In the genomic region with DNA sequence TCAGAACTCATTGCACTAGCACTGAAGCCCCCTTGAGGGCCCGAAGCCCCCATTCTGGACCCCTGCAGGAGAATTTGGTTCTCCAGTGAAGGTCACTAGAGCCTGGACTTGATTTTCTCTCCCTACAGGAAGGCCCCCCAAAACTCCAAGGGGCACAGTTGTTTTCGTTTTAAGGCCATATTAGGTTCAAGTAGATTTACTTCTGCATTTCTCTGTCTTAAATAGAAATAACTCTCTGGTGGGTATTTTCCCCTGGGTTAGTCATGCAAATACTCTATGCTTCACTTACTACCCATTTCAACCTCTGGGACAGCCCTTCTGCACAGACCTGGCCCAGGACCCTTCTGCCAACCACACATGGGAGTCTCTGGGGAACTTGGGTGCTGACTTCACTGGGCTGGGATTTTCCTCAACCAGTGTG, we compare ENCODE assay signal across 9 cellular contexts. TPM values are rescaled to one million over a fixed set of nuclear protein-coding genes. Genes with fewer than 3 reads are reported as not detected.
DNase-seq lines count a peak whose midpoint lies in the region; ATAC-seq and TF ChIP-seq lines count a peak whose summit lies in the region.
"Had no signal": no experiment of that assay in that cellular context is flagged by ENCODE, and none has a peak within 500 bp of the region (broad histone marks: within the 10 kb centered on the region; RNA-seq: fewer than 3 reads in every experiment).

No MANE protein-coding gene starts in this region.

- H3K27me3 ChIP-seq in transverse colon: no peaks in the 10 kb centered on the region

- H3K9me3 ChIP-seq in transverse colon: no peaks in the 10 kb centered on the region

- intact Hi-C loops in transverse colon (cut with DNase I; ENCODE audit: low total_unique reads): loop anchor here (10.0 kb wide), 1 partner anchor 140 kb away; no protein-coding TSS in a partner anchor

- no peak for TF ChIP-seq CTCF in transverse colon (IDR thresholded peaks at IDR 0.05)

- no peak overlapping the region for H3K27ac Mint-ChIP-seq in activated CD8-positive, alpha-beta memory T cell treated with anti-CD3 and anti-CD28 coated beads, Interleukin-2, amount 10 ng/mL, durations not matched to agents 7 days and 5 days

- no peak for DNase-seq in activated CD8-positive, alpha-beta memory T cell treated with anti-CD3 and anti-CD28 coated beads, Interleukin-2, amount 10 ng/mL, durations not matched to agents 7 days and 5 days
- DNase-seq in activated CD8-positive, alpha-beta memory T cell treated with anti-CD3 and anti-CD28 coated beads, Interleukin-2, amount 50 U/mL, for 4 hours: no peak
- peak; percentile 73 for DNase-seq in NOMO-1 treated with DMSO at 0.1 percent for 48 hours (lab: John Stamatoyannopoulos, UW; ENCODE audit: unreplicated experiment)
- peak; percentile 75 for DNase-seq in glomerular visceral epithelial cell (ENCODE audit: extremely low spot score)
- no peak for DNase-seq in transverse colon
- no peak for DNase-seq in amygdala (lab: John Stamatoyannopoulos, UW)

- no peak for TF ChIP-seq POLR2A in transverse colon (IDR thresholded peaks at IDR 0.05)

- in situ Hi-C loops in transverse colon (cut with MboI; ENCODE audit: low pct_ligation_motif_present in 1 of 4, low pct_unique_long_range_greater_than_20kb in 1 of 4, low sequenced_read_pairs in 3 of 4): loop anchor here in 2 of 4 donors (10.0 kb wide), 3 partner anchors 80 to 140 kb away; no protein-coding TSS in a partner anchor

- no peaks in the 10 kb centered on the region for H3K36me3 Mint-ChIP-seq in activated CD8-positive, alpha-beta memory T cell treated with anti-CD3 and anti-CD28 coated beads, Interleukin-2, amount 10 ng/mL, durations not matched to agents 7 days and 5 days
- H3K36me3 Mint-ChIP-seq: activated naive CD4-positive, alpha-beta T cell treated with anti-CD3 and anti-CD28 coated beads, Interleukin-2, amount 50 U/mL, for 72 hours had no signal

- peak overlapping the region in 3 of 4 donors; percentile 89 to 98 (median 97) for H3K27ac ChIP-seq in transverse colon

- no peak for ATAC-seq in activated CD8-positive, alpha-beta memory T cell treated with anti-CD3 and anti-CD28 coated beads, Interleukin-2, amount 10 ng/mL, durations not matched to agents 7 days and 5 days
- ATAC-seq in HG02678 (IDR thresholded peaks at IDR 0.05; ENCODE audit: unreplicated experiment) (peak; percentile 64), HG03097 (IDR thresholded peaks at IDR 0.05; ENCODE audit: low FRiP score, unreplicated experiment) (no peak)

- no peaks in the 10 kb centered on the region for H3K9me3 Mint-ChIP-seq in activated CD8-positive, alpha-beta memory T cell treated with anti-CD3 and anti-CD28 coated beads, Interleukin-2, amount 10 ng/mL, durations not matched to agents 7 days and 5 days (ENCODE audit: low read depth)
- H3K9me3 Mint-ChIP-seq: activated naive CD4-positive, alpha-beta T cell treated with anti-CD3 and anti-CD28 coated beads, Interleukin-2, amount 50 U/mL, for 72 hours had no signal

- CTCF ChIA-PET in activated CD8-positive, alpha-beta memory T cell treated with anti-CD3 and anti-CD28 coated beads, Interleukin-2, amount 10 ng/mL, durations not matched to agents 7 days and 5 days (lab: Charles Lee): no interaction called here

- H3K4me1 ChIP-seq in transverse colon: peaks cover 0 to 25% (median 9%) of the 10 kb centered on the region in 4 donors

- no peaks in the 10 kb centered on the region for H3K27me3 Mint-ChIP-seq in activated CD8-positive, alpha-beta memory T cell treated with anti-CD3 and anti-CD28 coated beads, Interleukin-2, amount 10 ng/mL, durations not matched to agents 7 days and 5 days

- no peaks in the 10 kb centered on the region for H3K36me3 ChIP-seq in transverse colon

- no peak overlapping the region for H3K4me3 ChIP-seq in transverse colon

- H3K4me3 Mint-ChIP-seq in activated CD8-positive, alpha-beta memory T cell treated with anti-CD3 and anti-CD28 coated beads, Interleukin-2, amount 10 ng/mL, durations not matched to agents 7 days and 5 days: peak overlapping the region; percentile 83

- no peak for TF ChIP-seq EP300 in transverse colon (IDR thresholded peaks at IDR 0.05; ENCODE audit: low read depth)

- peaks cover 24% of the 10 kb centered on the region for H3K4me1 Mint-ChIP-seq in activated CD8-positive, alpha-beta memory T cell treated with anti-CD3 and anti-CD28 coated beads, Interleukin-2, amount 10 ng/mL, durations not matched to agents 7 days and 5 days

- WGBS in transverse colon (ENCODE audit: low coverage in 1 of 2), 2 donors: 17 to 58% methylated on average over 1 to 2 of the region's 2 CpGs

RNA-seq across cellular contexts. Expression of gene WEE1, which starts 41.6 kb away (rescaled TPM):
- 10 to 100 TPM; 76.8 to 83.3 TPM for total RNA-seq in activated CD8-positive, alpha-beta memory T cell treated with anti-CD3 and anti-CD28 coated beads, Interleukin-2, amount 10 ng/mL, durations not matched to agents 7 days and 5 days
- total RNA-seq in transverse colon: 10 to 100 TPM in 3 of 4 donors, 1 to 10 TPM in 1; 7.9 to 48.2 (median 31.8) TPM

RNA-seq across cellular contexts. Expression of gene SWAP70, which starts 48.8 kb away (rescaled TPM):
- total RNA-seq in activated CD8-positive, alpha-beta memory T cell treated with anti-CD3 and anti-CD28 coated beads, Interleukin-2, amount 10 ng/mL, durations not matched to agents 7 days and 5 days: 10 to 100 TPM in 1 of 2 experiments, 1 to 10 TPM in 1; 7.9 to 10.1 TPM
- 10 to 100 TPM; 18.8 to 52.5 (median 29.1) TPM for total RNA-seq in transverse colon

Comparison
In these comparisons a context has a peak if more than half of its experiments do, and no peak if none do; other contexts are left out.
1. DNase-seq: peak in NOMO-1 treated with DMSO at 0.1 percent for 48 hours (single experiment) and glomerular visceral epithelial cell (single experiment); none in activated CD8-positive, alpha-beta memory T cell treated with anti-CD3 and anti-CD28 coated beads, Interleukin-2, amount 10 ng/mL, durations not matched to agents 7 days and 5 days (single experiment), activated CD8-positive, alpha-beta memory T cell treated with anti-CD3 and anti-CD28 coated beads, Interleukin-2, amount 50 U/mL, for 4 hours (single experiment), transverse colon (single experiment) and amygdala (0 of 56).